12 cellular contexts compared by ENCODE assay signal in genomic region chr3:152051501-152052404, GRCh38.
DNase-seq lines count a peak whose midpoint lies in the region; ATAC-seq, FAIRE-seq and TF ChIP-seq lines count a peak whose summit lies in the region.
"Had no signal": no experiment of that assay in that cellular context is flagged by ENCODE, and none has a peak within 500 bp of the region (broad histone marks: within the 10 kb centered on the region; RNA-seq: fewer than 3 reads in every experiment).

No MANE protein-coding gene starts in this region.

- H3K9me1 ChIP-seq in keratinocyte (ENCODE audit: control insufficient read depth, extremely low read depth, insufficient read depth, low read length) = no peaks in the 10 kb centered on the region

- H2AFZ ChIP-seq in keratinocyte (ENCODE audit: control insufficient read depth, low read length) = no peak overlapping the region

- no peak overlapping the region for H3K4me2 ChIP-seq in keratinocyte (ENCODE audit: control insufficient read depth, extremely low read depth, insufficient read depth, low read depth, low read length)

- intact Hi-C loops in CD4-positive, alpha-beta T cell (cut with DNase I, micrococcal nuclease) = no loop called here

- no peak overlapping the region for H3K27ac ChIP-seq in keratinocyte (ENCODE audit: control insufficient read depth, insufficient read depth, low read length)
- no peak overlapping the region for H3K27ac ChIP-seq in CD4-positive, alpha-beta T cell (ENCODE audit: low read depth, low read length)

- dilution Hi-C loops in keratinocyte (cut with MboI; ENCODE audit: extremely low pct_ligation_motif_present, low sequenced_read_pairs) = no loop called here

- no peaks in the 10 kb centered on the region for H3K79me2 ChIP-seq in keratinocyte (ENCODE audit: control insufficient read depth, insufficient read depth, low read length)

- POLR2A ChIA-PET in CD4-positive, alpha-beta T cell (lab: Charles Lee) = no interaction called here

- no peaks in the 10 kb centered on the region for H4K20me1 ChIP-seq in keratinocyte (ENCODE audit: control insufficient read depth, extremely low read depth, insufficient read depth, low read length)

- no peak overlapping the region for H3K9ac ChIP-seq in keratinocyte (ENCODE audit: control insufficient read depth, extremely low read depth, insufficient read depth, low read length)

- DNase-seq in GM12865 (ENCODE audit: low read depth) = peak; percentile 36
- DNase-seq in HCEC 1CT = peak; percentile 31
- DNase-seq in NCI-H2196 (lab: John Stamatoyannopoulos, UW; ENCODE audit: unreplicated experiment) = peak; percentile 80
- no peak for DNase-seq in keratinocyte (ENCODE audit: low read depth, low spot score)
- no peak for DNase-seq in occipital lobe (lab: John Stamatoyannopoulos, UW)
- DNase-seq in CD4-positive, alpha-beta T cell = no peak
- no peak for DNase-seq in H4 (ENCODE audit: low spot score)
- DNase-seq: activated CD4-positive, alpha-beta T cell treated with anti-CD3 and anti-CD28 coated beads, Interleukin-2, amount 10 ng/mL, durations not matched to agents 24 days and 14 days; cerebellar nuclear complex; left cardiac atrium; NK-92 treated with Interleukin-12 subunit alpha and Interleukin-12 subunit beta, amount 100 ng/mL, for 24 hours had no signal

- no peaks in the 10 kb centered on the region for H3K27me3 ChIP-seq in keratinocyte (ENCODE audit: control insufficient read depth, extremely low read depth, insufficient read depth, low read length)
- no peaks in the 10 kb centered on the region for H3K27me3 ChIP-seq in CD4-positive, alpha-beta T cell (ENCODE audit: control insufficient read depth, insufficient read depth, low read length)

- H3K36me3 ChIP-seq in keratinocyte (ENCODE audit: control insufficient read depth in 2 of 2, extremely low read depth in 1 of 2, insufficient read depth in 2 of 2, low read length in 2 of 2) = no peaks in the 10 kb centered on the region

- no peak for ATAC-seq in HG03108 (IDR thresholded peaks at IDR 0.05; ENCODE audit: unreplicated experiment)
- ATAC-seq in CD4-positive, alpha-beta T cell (ENCODE audit: poor library complexity) = no peak
- ATAC-seq: left cardiac atrium had no signal

- no peak for TF ChIP-seq CTCF in GM12865 (IDR thresholded peaks at IDR 0.05; ENCODE audit: insufficient read depth, low read depth, low read length, missing control alignments)
- no peak for TF ChIP-seq CTCF in keratinocyte (optimal IDR thresholded peaks at IDR 0.05 in 1 of 3, IDR thresholded peaks at IDR 0.05 in 1 of 3, conservative IDR thresholded peaks at IDR 0.05 in 1 of 3; ENCODE audit: extremely low read depth in 1 of 3, insufficient read depth in 2 of 3, low read length in 3 of 3)
- no peak for TF ChIP-seq CTCF in CD4-positive, alpha-beta T cell (IDR thresholded peaks at IDR 0.05)

- H3K36me3 Mint-ChIP-seq in CD4-positive, alpha-beta T cell (ENCODE audit: low read depth) = no peaks in the 10 kb centered on the region

- peaks cover 5% of the 10 kb centered on the region for H3K27me3 Mint-ChIP-seq in CD4-positive, alpha-beta T cell

- no peaks in the 10 kb centered on the region for H3K4me1 ChIP-seq in keratinocyte (ENCODE audit: control insufficient read depth, extremely low read depth, insufficient read depth, low read length)

- H3K4me3 ChIP-seq in GM12865 (ENCODE audit: low read depth, low read length) = no peak overlapping the region
- H3K4me3 ChIP-seq in keratinocyte (ENCODE audit: control insufficient read depth in 2 of 3, extremely low read depth in 1 of 3, insufficient read depth in 2 of 3, low read depth in 1 of 3, low read length in 3 of 3) = no peak overlapping the region

- CTCF ChIA-PET in CD4-positive, alpha-beta T cell (lab: Charles Lee) = no interaction called here

- no peaks in the 10 kb centered on the region for H3K4me1 Mint-ChIP-seq in CD4-positive, alpha-beta T cell (ENCODE audit: low read depth)
- H3K4me1 Mint-ChIP-seq: activated CD4-positive, alpha-beta T cell treated with anti-CD3 and anti-CD28 coated beads, Interleukin-2, amount 10 ng/mL, durations not matched to agents 24 days and 14 days had no signal

- peak; percentile 44 for FAIRE-seq in keratinocyte (lab: Jason Lieb, UNC)

- no peaks in the 10 kb centered on the region for H3K9me3 ChIP-seq in keratinocyte (ENCODE audit: control insufficient read depth, low read depth, low read length)
- H3K9me3 ChIP-seq in CD4-positive, alpha-beta T cell (ENCODE audit: control insufficient read depth, low read length) = no peaks in the 10 kb centered on the region

- H3K27ac Mint-ChIP-seq in CD4-positive, alpha-beta T cell = no peak overlapping the region
- H3K27ac Mint-ChIP-seq: activated CD4-positive, alpha-beta T cell treated with anti-CD3 and anti-CD28 coated beads, Interleukin-2, amount 10 ng/mL, durations not matched to agents 24 days and 14 days had no signal

- H3K4me3 Mint-ChIP-seq in CD4-positive, alpha-beta T cell = no peak overlapping the region
- H3K4me3 Mint-ChIP-seq: activated CD4-positive, alpha-beta T cell treated with anti-CD3 and anti-CD28 coated beads, Interleukin-2, amount 10 ng/mL, durations not matched to agents 24 days and 14 days had no signal

- H3K9me3 Mint-ChIP-seq in CD4-positive, alpha-beta T cell = no peaks in the 10 kb centered on the region
- H3K9me3 Mint-ChIP-seq: activated CD4-positive, alpha-beta T cell treated with anti-CD3 and anti-CD28 coated beads, Interleukin-2, amount 10 ng/mL, durations not matched to agents 24 days and 14 days had no signal

Comparison
In these comparisons a context has a peak if more than half of its experiments do, and no peak if none do; other contexts are left out.
1. DNase-seq: peak in GM12865 (single experiment), HCEC 1CT (single experiment) and NCI-H2196 (single experiment); none in keratinocyte (single experiment), occipital lobe (single experiment), CD4-positive, alpha-beta T cell (0 of 10) and H4 (single experiment).